1 cellular context compared by ENCODE assay signal in the genomic region with DNA sequence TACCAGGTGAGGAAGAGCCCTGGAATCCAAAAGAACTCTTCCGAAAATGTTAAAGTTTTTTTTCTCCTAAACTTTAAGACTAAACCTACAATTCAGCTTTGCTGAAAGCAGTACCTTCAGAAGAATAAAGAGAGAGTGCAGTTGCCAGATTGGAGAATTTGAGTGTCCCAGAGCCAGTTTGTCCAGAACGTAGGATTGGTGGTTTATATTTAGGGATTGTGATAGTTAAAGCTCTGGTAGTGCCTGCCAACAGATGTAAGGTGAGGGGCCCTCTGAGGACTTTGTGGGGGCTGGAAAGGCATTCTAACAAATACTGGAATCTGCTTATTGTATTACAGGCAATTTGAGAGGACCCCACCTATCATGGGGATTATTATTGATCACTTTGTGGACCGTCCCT.
TF ChIP-seq lines count a peak whose summit lies in the region.

No MANE protein-coding gene starts in this region.

TF ChIP-seq in IMR-90, 13 proteins besides CTCF, POLR2A, EP300 and RAD21:
- TF ChIP-seq SMC3 (IDR thresholded peaks at IDR 0.05; ENCODE audit: low read depth, low read length) (no peak), FOS (IDR thresholded peaks at IDR 0.05; ENCODE audit: low read depth, low read length) (no peak), MAZ (IDR thresholded peaks at IDR 0.05; ENCODE audit: borderline replicate concordance, low read depth, low read length) (no peak), RCOR1 (IDR thresholded peaks at IDR 0.05; ENCODE audit: insufficient replicate concordance, low read length) (no peak), MAFK (IDR thresholded peaks at IDR 0.05; ENCODE audit: low read depth, low read length) (no peak), CEBPB (IDR thresholded peaks at IDR 0.05; ENCODE audit: low read depth, low read length) (no peak), BHLHE40 (IDR thresholded peaks at IDR 0.05; ENCODE audit: low read depth, low read length) (no peak), MXI1 (IDR thresholded peaks at IDR 0.05; ENCODE audit: borderline replicate concordance, low read depth, low read length) (no peak), RFX5 (IDR thresholded peaks at IDR 0.05; ENCODE audit: low read depth, low read length) (no peak)
- TF ChIP-seq, protein P1, sequence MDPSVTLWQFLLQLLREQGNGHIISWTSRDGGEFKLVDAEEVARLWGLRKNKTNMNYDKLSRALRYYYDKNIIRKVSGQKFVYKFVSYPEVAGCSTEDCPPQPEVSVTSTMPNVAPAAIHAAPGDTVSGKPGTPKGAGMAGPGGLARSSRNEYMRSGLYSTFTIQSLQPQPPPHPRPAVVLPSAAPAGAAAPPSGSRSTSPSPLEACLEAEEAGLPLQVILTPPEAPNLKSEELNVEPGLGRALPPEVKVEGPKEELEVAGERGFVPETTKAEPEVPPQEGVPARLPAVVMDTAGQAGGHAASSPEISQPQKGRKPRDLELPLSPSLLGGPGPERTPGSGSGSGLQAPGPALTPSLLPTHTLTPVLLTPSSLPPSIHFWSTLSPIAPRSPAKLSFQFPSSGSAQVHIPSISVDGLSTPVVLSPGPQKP (IDR thresholded peaks at IDR 0.05; ENCODE audit: borderline replicate concordance, low read depth, low read length) = no peak
- TF ChIP-seq, protein P2, sequence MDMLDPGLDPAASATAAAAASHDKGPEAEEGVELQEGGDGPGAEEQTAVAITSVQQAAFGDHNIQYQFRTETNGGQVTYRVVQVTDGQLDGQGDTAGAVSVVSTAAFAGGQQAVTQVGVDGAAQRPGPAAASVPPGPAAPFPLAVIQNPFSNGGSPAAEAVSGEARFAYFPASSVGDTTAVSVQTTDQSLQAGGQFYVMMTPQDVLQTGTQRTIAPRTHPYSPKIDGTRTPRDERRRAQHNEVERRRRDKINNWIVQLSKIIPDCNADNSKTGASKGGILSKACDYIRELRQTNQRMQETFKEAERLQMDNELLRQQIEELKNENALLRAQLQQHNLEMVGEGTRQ (IDR thresholded peaks at IDR 0.05; ENCODE audit: low read depth, low read length) = no peak
